In genomic region chr7:83466187-83466923, GRCh38 we compare ENCODE assay signal across 20 cellular contexts.
"Had no signal": no experiment of that assay in that cellular context is flagged by ENCODE, and none has a peak within 500 bp of the region (broad histone marks: within the 10 kb centered on the region; RNA-seq: fewer than 3 reads in every experiment).

No MANE protein-coding gene starts in this region.

- H3K4me3 ChIP-seq: esophagus squamous epithelium, mucosa of descending colon, ovary, right atrium auricular region, sigmoid colon, skin epidermis, stomach, thoracic aorta, transverse colon had no signal

- H3K27ac ChIP-seq: esophagus squamous epithelium, ovary, right atrium auricular region, sigmoid colon, skin epidermis, stomach, thoracic aorta, transverse colon had no signal

- H3K9me3 Mint-ChIP-seq: neural crest cell had no signal

- FAIRE-seq: islet of Langerhans had no signal

- H3K36me3 Mint-ChIP-seq: naive thymus-derived CD8-positive, alpha-beta T cell had no signal

- H3K9me3 ChIP-seq: esophagus squamous epithelium, mucosa of descending colon, ovary, right atrium auricular region, sigmoid colon, stomach, thoracic aorta, transverse colon had no signal

- H3K27me3 Mint-ChIP-seq: effector memory CD8-positive, alpha-beta T cell had no signal

- H3K4me3 Mint-ChIP-seq: effector memory CD8-positive, alpha-beta T cell; naive thymus-derived CD8-positive, alpha-beta T cell; neural crest cell had no signal

- H3K36me3 ChIP-seq: esophagus squamous epithelium, ovary, right atrium auricular region, sigmoid colon, stomach, thoracic aorta, transverse colon had no signal

- DNase-seq: effector memory CD8-positive, alpha-beta T cell; esophagus squamous epithelium; foreskin fibroblast; kidney glomerular epithelial cell; mucosa of descending colon; naive thymus-derived CD8-positive, alpha-beta T cell; nucleus accumbens; ovary; sigmoid colon; stimulated activated CD4-positive, alpha-beta T cell treated with anti-CD3 and anti-CD28 coated beads, Interleukin-2, amount 100 ng/mL, for 24 hours; stimulated activated CD4-positive, alpha-beta T cell treated with anti-CD3 and anti-CD28 coated beads, Interleukin-4, amount 100 ng/mL, for 4 hours; stimulated activated naive CD4-positive, alpha-beta T cell; stomach; substantia nigra; transverse colon had no signal

- ATAC-seq: effector memory CD8-positive, alpha-beta T cell; mucosa of descending colon; naive thymus-derived CD8-positive, alpha-beta T cell had no signal

- H3K4me1 ChIP-seq: right atrium auricular region, transverse colon had no signal

- H3K27ac Mint-ChIP-seq: effector memory CD8-positive, alpha-beta T cell; naive thymus-derived CD8-positive, alpha-beta T cell had no signal

- H3K4me1 Mint-ChIP-seq: naive thymus-derived CD8-positive, alpha-beta T cell had no signal

- H3K27me3 ChIP-seq: esophagus squamous epithelium, ovary, right atrium auricular region, sigmoid colon, stomach, transverse colon had no signal
